Comparison of ENCODE assay signal across 8 cellular contexts in the genomic region with DNA sequence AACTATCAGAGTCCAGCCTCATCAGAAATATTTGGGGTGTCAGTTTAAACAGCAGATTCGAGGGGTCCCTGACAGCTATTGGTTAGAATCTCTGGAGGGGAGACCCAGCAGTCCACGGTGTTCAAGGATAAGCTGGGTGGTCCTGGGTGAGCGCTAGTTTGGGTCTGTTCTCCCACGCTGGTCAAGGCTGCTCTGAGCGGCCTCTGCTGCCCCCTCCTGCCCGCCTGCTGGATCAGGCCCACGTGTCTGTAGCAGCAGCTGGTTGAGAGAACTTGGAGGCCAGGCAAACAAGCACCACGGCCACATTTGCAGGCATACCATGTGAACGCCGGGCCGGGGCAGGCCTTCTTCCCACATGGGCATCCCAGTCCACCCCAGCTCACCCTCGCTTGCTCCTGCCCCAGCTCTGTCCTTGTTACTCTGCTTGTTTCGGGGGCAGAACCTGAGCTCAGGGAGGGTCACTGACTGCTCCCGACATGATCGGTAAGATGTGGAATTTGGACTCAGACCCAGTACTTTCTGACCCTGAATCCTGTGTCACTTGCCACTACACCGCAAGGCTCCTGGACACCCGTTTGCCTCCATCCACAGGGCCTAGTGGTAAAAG. TPM values are rescaled to one million over a fixed set of nuclear protein-coding genes. Genes with fewer than 3 reads are reported as not detected.
DNase-seq lines count a peak whose midpoint lies in the region; ATAC-seq and TF ChIP-seq lines count a peak whose summit lies in the region.

No MANE protein-coding gene starts in this region.

- H3K9ac ChIP-seq in MM.1S (ENCODE audit: low read length), result no peak overlapping the region

- no peaks in the 10 kb centered on the region for H3K9me3 Mint-ChIP-seq in activated CD4-positive, alpha-beta T cell treated with anti-CD3 and anti-CD28 coated beads, Interleukin-2, amount 10 ng/mL, durations not matched to agents 24 days and 14 days

- H3K9me3 ChIP-seq in MM.1S (replicated peaks; ENCODE audit: insufficient read depth, low read length) (no peaks in the 10 kb centered on the region), right cardiac atrium (ENCODE audit: control insufficient read depth, low read length) (no peaks in the 10 kb centered on the region)

- H3K36me3 Mint-ChIP-seq in activated CD4-positive, alpha-beta T cell treated with anti-CD3 and anti-CD28 coated beads, Interleukin-2, amount 10 ng/mL, durations not matched to agents 24 days and 14 days (ENCODE audit: low read depth), result no peaks in the 10 kb centered on the region

- no peak overlapping the region for H2AFZ ChIP-seq in MM.1S (ENCODE audit: low read length)

- 23% methylated on average over 17 of the region's 17 CpGs for WGBS in right cardiac atrium

- H3K4me3 ChIP-seq in MM.1S (ENCODE audit: low read length) (no peak overlapping the region), right cardiac atrium (ENCODE audit: low read length) (no peak overlapping the region)

- H3K4me3 Mint-ChIP-seq in activated CD4-positive, alpha-beta T cell treated with anti-CD3 and anti-CD28 coated beads, Interleukin-2, amount 10 ng/mL, durations not matched to agents 24 days and 14 days, result no peak overlapping the region

- no peaks in the 10 kb centered on the region for H4K20me1 ChIP-seq in MM.1S (ENCODE audit: insufficient read depth, low read length)

- no peak overlapping the region for H3K4me2 ChIP-seq in MM.1S (ENCODE audit: low read depth, low read length)

- no peaks in the 10 kb centered on the region for H3K4me1 ChIP-seq in MM.1S (ENCODE audit: low read length)
- H3K4me1 ChIP-seq in right cardiac atrium (ENCODE audit: control insufficient read depth, insufficient read depth, low read length), result no peaks in the 10 kb centered on the region

- no peak overlapping the region for H3K27ac ChIP-seq in MM.1S (ENCODE audit: low read length)
- no peak overlapping the region for H3K27ac ChIP-seq in right cardiac atrium (ENCODE audit: low read length)

- intact Hi-C loops in activated CD4-positive, alpha-beta T cell treated with anti-CD3 and anti-CD28 coated beads, Interleukin-2, amount 10 ng/mL, durations not matched to agents 24 days and 14 days (cut with micrococcal nuclease), result loop anchor here (5.0 kb wide), 1 partner anchor 175 kb away; no protein-coding TSS in a partner anchor
- intact Hi-C loops in right cardiac atrium (cut with DNase I) (loop anchor here (2.0 to 10.0 kb wide), 5 partner anchors 175 to 693 kb away; no protein-coding TSS in a partner anchor), sciatic nerve (cut with DNase I) (loop anchor here (5.0 kb wide), 2 partner anchors 445 to 700 kb away; no protein-coding TSS in a partner anchor)

- no peaks in the 10 kb centered on the region for H3K9me2 ChIP-seq in MM.1S (replicated peaks; ENCODE audit: insufficient read depth, low read length)

- peak; percentile 66 for DNase-seq in activated CD4-positive, alpha-beta T cell treated with anti-CD3 and anti-CD28 coated beads, Interleukin-2, amount 10 ng/mL, durations not matched to agents 24 days and 14 days
- no peak for DNase-seq in activated CD4-positive, alpha-beta T cell treated with anti-CD3 and anti-CD28 coated beads for 4 hours
- DNase-seq in MM.1S (peak; percentile 8), amniotic stem cell (lab: John Stamatoyannopoulos, UW) (peak; percentile 37), right cardiac atrium (peak; percentile 69 to 83 (median 83)), sciatic nerve (ENCODE audit: low spot score) (peak; percentile 73), MV-4-11 (lab: John Stamatoyannopoulos, UW) (no peak)

- H3K27me3 ChIP-seq in MM.1S (replicated peaks; ENCODE audit: insufficient read depth, low read length) (peaks cover 76% of the 10 kb centered on the region), right cardiac atrium (ENCODE audit: control insufficient read depth, insufficient read depth) (no peaks in the 10 kb centered on the region)

- H3F3A ChIP-seq in MM.1S (ENCODE audit: insufficient read depth, low read length), result no peaks in the 10 kb centered on the region

- ATAC-seq in right cardiac atrium (peak; percentile 58 to 72), sciatic nerve (peak; percentile 77), HG03571 (IDR thresholded peaks at IDR 0.05; ENCODE audit: unreplicated experiment) (no peak)

- TF ChIP-seq CTCF in MM.1S (IDR thresholded peaks at IDR 0.05; ENCODE audit: low read length), result peak; percentile 35

- no peaks in the 10 kb centered on the region for H3K36me3 ChIP-seq in MM.1S (replicated peaks; ENCODE audit: insufficient read depth, low read length)

- peaks cover 59% of the 10 kb centered on the region for H3K27me3 Mint-ChIP-seq in activated CD4-positive, alpha-beta T cell treated with anti-CD3 and anti-CD28 coated beads, Interleukin-2, amount 10 ng/mL, durations not matched to agents 24 days and 14 days

- no peak overlapping the region for H3K27ac Mint-ChIP-seq in activated CD4-positive, alpha-beta T cell treated with anti-CD3 and anti-CD28 coated beads, Interleukin-2, amount 10 ng/mL, durations not matched to agents 24 days and 14 days

- H3K4me1 Mint-ChIP-seq in activated CD4-positive, alpha-beta T cell treated with anti-CD3 and anti-CD28 coated beads, Interleukin-2, amount 10 ng/mL, durations not matched to agents 24 days and 14 days, result peaks cover 2% of the 10 kb centered on the region

- no peaks in the 10 kb centered on the region for H3K79me2 ChIP-seq in MM.1S (ENCODE audit: low read length)

RNA-seq across cellular contexts. Expression of a gene that starts 7.4 kb away (rescaled TPM):
- total RNA-seq in activated CD4-positive, alpha-beta T cell treated with anti-CD3 and anti-CD28 coated beads, Interleukin-2, amount 10 ng/mL, durations not matched to agents 24 days and 14 days, result not detected in 2 replicates
- total RNA-seq in right cardiac atrium, result under 1 TPM; 0.14 to 0.71 (median 0.28) TPM
- polyA plus RNA-seq in right cardiac atrium, result 0.84 TPM
- total RNA-seq in sciatic nerve, result 0.45 TPM

RNA-seq across cellular contexts. Expression of a gene that starts 37.3 kb away (rescaled TPM):
- total RNA-seq in activated CD4-positive, alpha-beta T cell treated with anti-CD3 and anti-CD28 coated beads, Interleukin-2, amount 10 ng/mL, durations not matched to agents 24 days and 14 days, result 27.2 and 29.1 TPM in 2 replicates
- total RNA-seq in right cardiac atrium (10 to 100 TPM in 3 of 4 donors, 1 to 10 TPM in 1; 9.0 to 14.7 (median 12.5) TPM), sciatic nerve (19.2 TPM)
- polyA plus RNA-seq in right cardiac atrium, result 8.8 TPM

RNA-seq across cellular contexts. Expression of a gene that starts 48.9 kb away (rescaled TPM):
- not detected in 2 replicates for total RNA-seq in activated CD4-positive, alpha-beta T cell treated with anti-CD3 and anti-CD28 coated beads, Interleukin-2, amount 10 ng/mL, durations not matched to agents 24 days and 14 days
- 1 to 10 TPM; 2.3 to 3.7 (median 2.8) TPM for total RNA-seq in right cardiac atrium
- polyA plus RNA-seq in right cardiac atrium, result 1.1 TPM
- total RNA-seq in sciatic nerve, result 20.0 TPM

Comparison
In these comparisons a context has a peak if more than half of its experiments do, and no peak if none do; other contexts are left out.
1. DNase-seq: peak in activated CD4-positive, alpha-beta T cell treated with anti-CD3 and anti-CD28 coated beads, Interleukin-2, amount 10 ng/mL, durations not matched to agents 24 days and 14 days (single experiment), MM.1S (single experiment), amniotic stem cell (single experiment), right cardiac atrium (3 of 3) and sciatic nerve (single experiment); none in activated CD4-positive, alpha-beta T cell treated with anti-CD3 and anti-CD28 coated beads for 4 hours (0 of 2) and MV-4-11 (single experiment).